In genomic region chr9:15243086-15243485, GRCh38 we compare ENCODE assay signal across 1 cellular context.
TF ChIP-seq lines count a peak whose summit lies in the region.

No MANE protein-coding gene starts in this region.

TF ChIP-seq in GM23338, 12 proteins besides CTCF, POLR2A, EP300 and RAD21 (continued from another document):
- TF ChIP-seq ZNF462 (CRISPR knock-in tag; IDR thresholded peaks at IDR 0.05) (no peak), REST (IDR thresholded peaks at IDR 0.05; ENCODE audit: unreplicated experiment) (no peak), ZNF331 (CRISPR knock-in tag; IDR thresholded peaks at IDR 0.05; ENCODE audit: low read depth) (no peak)
